ENCODE assay signal across 8 cellular contexts in the genomic region with DNA sequence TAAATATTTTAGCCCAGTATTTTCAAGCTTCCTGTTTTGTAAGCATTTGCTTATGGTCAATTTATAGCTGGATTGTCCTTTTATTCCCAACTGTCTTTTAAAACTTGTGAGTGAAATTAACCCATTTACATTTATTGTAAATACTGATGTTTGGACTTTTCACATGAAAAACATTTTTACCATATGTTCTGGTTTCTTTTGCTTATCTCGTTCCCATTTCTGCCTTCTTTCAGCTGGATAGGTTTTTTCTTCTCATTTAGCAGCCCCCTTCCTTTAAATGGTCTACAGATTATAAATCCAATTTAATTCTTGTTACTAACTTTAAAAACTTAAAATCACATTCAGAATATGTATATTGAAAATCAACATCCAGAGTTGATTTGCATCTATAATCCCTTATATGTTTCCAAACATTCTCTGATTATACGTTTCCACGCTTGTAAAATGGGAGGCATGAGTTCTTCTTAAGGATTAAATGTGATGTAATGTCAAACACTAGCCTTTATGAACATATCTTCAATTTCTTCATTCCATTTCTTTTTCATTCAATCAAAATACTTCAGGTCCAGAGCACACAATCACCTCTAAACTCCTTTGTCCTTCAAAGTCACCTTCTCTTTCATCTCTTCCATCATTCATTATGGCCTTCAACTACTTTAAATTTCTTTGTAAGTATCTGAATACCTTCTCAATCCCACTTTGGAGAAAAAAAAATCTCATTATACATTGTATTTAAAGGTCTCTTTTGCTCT. TPM values are rescaled to one million over a fixed set of nuclear protein-coding genes. Genes with fewer than 3 reads are reported as not detected.
DNase-seq lines count a peak whose midpoint lies in the region; ATAC-seq, FAIRE-seq and TF ChIP-seq lines count a peak whose summit lies in the region.

No MANE protein-coding gene starts in this region.

- H3K4me1 ChIP-seq in GM12878 (ENCODE audit: control insufficient read depth, insufficient read depth, low read length) (peaks cover 11% of the 10 kb centered on the region), muscle layer of colon (ENCODE audit: insufficient read depth, low read length) (peaks cover 24% of the 10 kb centered on the region)

- TF ChIP-seq POLR2A in GM12878 (IDR thresholded peaks at IDR 0.05; ENCODE audit: low read depth, low read length): no peak

- H3K27me3 ChIP-seq in GM12878 (replicated peaks in 1 of 2; ENCODE audit: control insufficient read depth in 2 of 2, insufficient read depth in 2 of 2, low read length in 1 of 2): no peaks in the 10 kb centered on the region
- no peaks in the 10 kb centered on the region for H3K27me3 ChIP-seq in muscle layer of colon (ENCODE audit: control insufficient read depth in 1 of 2, insufficient read depth in 2 of 2, low read length in 2 of 2)

- peak overlapping the region; percentile 100 for H3K27ac Mint-ChIP-seq in stimulated activated naive CD8-positive, alpha-beta T cell treated with anti-CD3 and anti-CD28 coated beads, Interleukin-15, Interleukin-2, amounts not matched to agents 100 ng/mL and 50 ng/mL, for 24 hours

- RAD21 ChIA-PET in GM12878 (lab: Charles Lee; ENCODE audit: unreplicated experiment): interaction anchor here (1.2 to 2.9 kb wide), 2 partner anchors 44 to 219 kb away, joined by 3 to 15 read pairs; no protein-coding TSS in a partner anchor

- no peak for ATAC-seq in stimulated activated naive CD8-positive, alpha-beta T cell treated with anti-CD3 and anti-CD28 coated beads, Interleukin-15, Interleukin-2, amounts not matched to agents 100 U/mL and 50 U/mL, for 24 hours
- ATAC-seq in GM12878: no peak

- H3K4me1 Mint-ChIP-seq in stimulated activated naive CD8-positive, alpha-beta T cell treated with anti-CD3 and anti-CD28 coated beads, Interleukin-15, Interleukin-2, amounts not matched to agents 100 ng/mL and 50 ng/mL, for 24 hours (ENCODE audit: low read depth): peaks cover 41% of the 10 kb centered on the region

- TF ChIP-seq CTCF in GM12878 (IDR thresholded peaks at IDR 0.05 in 2 of 3, conservative IDR thresholded peaks at IDR 0.05 in 1 of 3; ENCODE audit: control insufficient read depth in 2 of 3, extremely low read depth in 1 of 3, insufficient read depth in 1 of 3, low read depth in 3 of 3, low read length in 3 of 3): no peak

- CTCF ChIA-PET in GM12878 (lab: Yijun Ruan, JAX): interaction anchor here (0.8 to 4.0 kb wide), 5 partner anchors 122 to 612 kb away, joined by 3 to 15 read pairs (median 5); no protein-coding TSS in a partner anchor

- H3K9me3 ChIP-seq in GM12878 (replicated peaks; ENCODE audit: control insufficient read depth, insufficient read depth, low read length): peaks cover 18% of the 10 kb centered on the region
- H3K9me3 ChIP-seq in muscle layer of colon (ENCODE audit: low read length): peaks cover 14% of the 10 kb centered on the region

- H3K36me3 ChIP-seq in GM12878 (ENCODE audit: control insufficient read depth in 2 of 2, insufficient read depth in 2 of 2, low read length in 1 of 2) (peaks cover 0 to 13% of the 10 kb centered on the region in 2 experiments; a peak in 3 of 4 replicates), muscle layer of colon (ENCODE audit: insufficient read depth, low read length) (peaks cover 5% of the 10 kb centered on the region)

- FAIRE-seq in GM12878 (lab: Jason Lieb, UNC): no peak

- peaks cover 11% of the 10 kb centered on the region for H4K20me1 ChIP-seq in GM12878 (ENCODE audit: control insufficient read depth, insufficient read depth)

- TSS peak; percentile 71 for BruUV-seq in GM12878 (replicated peaks; lab: Mats Ljungman, UMichigan)

- H3K9ac ChIP-seq in GM12878 (ENCODE audit: control insufficient read depth, insufficient read depth, low read length) (no peak overlapping the region; the same call in 1 of the 2 replicates), muscle layer of colon (ENCODE audit: low read length) (no peak overlapping the region)

- H3K27me3 Mint-ChIP-seq in stimulated activated naive CD8-positive, alpha-beta T cell treated with anti-CD3 and anti-CD28 coated beads, Interleukin-15, Interleukin-2, amounts not matched to agents 100 ng/mL and 50 ng/mL, for 24 hours: peaks cover 3% of the 10 kb centered on the region

- TF ChIP-seq EP300 in GM12878 (IDR thresholded peaks at IDR 0.05; ENCODE audit: borderline replicate concordance in 1 of 2, control insufficient read depth in 1 of 2, low read depth in 2 of 2, low read length in 2 of 2): no peak

- POLR2A ChIA-PET in GM12878 (lab: Charles Lee): interaction anchor here (0.8 to 3.5 kb wide), 12 partner anchors 8 to 405 kb away, joined by 3 to 25 read pairs (median 4); partner anchors contain the start of gene IMMT

- no peak for DNase-seq in stimulated activated naive CD8-positive, alpha-beta T cell treated with anti-CD3 and anti-CD28 coated beads, Interleukin-15, Interleukin-2, amounts not matched to agents 100 U/mL and 50 U/mL, for 24 hours
- no peak for DNase-seq in GM12878 (ENCODE audit: low read depth, low spot score)
- DNase-seq in posterior cingulate gyrus: no peak
- DNase-seq in HT-29 (ENCODE audit: low spot score): no peak
- DNase-seq in NCI-H1105 treated with DMSO at 0.1 percent for 48 hours (lab: John Stamatoyannopoulos, UW): no peak
- no peak for DNase-seq in NCI-H510A treated with DMSO at 0.1 percent for 48 hours (lab: John Stamatoyannopoulos, UW)

- H3K9me3 Mint-ChIP-seq in stimulated activated naive CD8-positive, alpha-beta T cell treated with anti-CD3 and anti-CD28 coated beads, Interleukin-15, Interleukin-2, amounts not matched to agents 100 ng/mL and 50 ng/mL, for 24 hours: peaks cover 22% of the 10 kb centered on the region

- H2AFZ ChIP-seq in GM12878 (ENCODE audit: control insufficient read depth, low read depth, low read length): peak overlapping the region; percentile 98

- peak overlapping the region; percentile 22; the same call in 1 of the 2 replicates for H3K4me2 ChIP-seq in GM12878 (ENCODE audit: control insufficient read depth, insufficient read depth)

- TF ChIP-seq RAD21 in GM12878 (IDR thresholded peaks at IDR 0.05; ENCODE audit: insufficient read depth, low read depth, low read length): no peak

- H3K36me3 Mint-ChIP-seq in stimulated activated naive CD8-positive, alpha-beta T cell treated with anti-CD3 and anti-CD28 coated beads, Interleukin-15, Interleukin-2, amounts not matched to agents 100 ng/mL and 50 ng/mL, for 24 hours (ENCODE audit: low read depth): peaks cover 47% of the 10 kb centered on the region

- intact Hi-C loops in GM12878 (cut with micrococcal nuclease; ENCODE audit: unreplicated experiment): loop anchor here (2.0 to 10.0 kb wide), 2 partner anchors 215 to 241 kb away; partner anchors contain the start of gene MRPL35
- intact Hi-C loops in posterior cingulate gyrus (cut with DNase I): loop anchor here (5.0 to 10.0 kb wide), 5 partner anchors 125 to 245 kb away; partner anchors contain the start of genes CHMP3, IMMT, MRPL35 and RNF103

- SMC1A ChIA-PET in GM12878 (lab: Charles Lee; ENCODE audit: uncharacterized antibody, unreplicated experiment): interaction anchor here (0.6 to 1.6 kb wide), 7 partner anchors 35 to 625 kb away, joined by 3 to 4 read pairs (median 3); no protein-coding TSS in a partner anchor

- peaks cover 35% of the 10 kb centered on the region for H3K79me2 ChIP-seq in GM12878 (ENCODE audit: control insufficient read depth, insufficient read depth, low read length)

- H3K27ac ChIP-seq in GM12878 (ENCODE audit: control insufficient read depth, insufficient read depth) (peak overlapping the region; percentile 100), muscle layer of colon (ENCODE audit: low read depth, low read length) (peak overlapping the region; percentile 99)

- peak overlapping the region; percentile 86 for H3K4me3 Mint-ChIP-seq in stimulated activated naive CD8-positive, alpha-beta T cell treated with anti-CD3 and anti-CD28 coated beads, Interleukin-15, Interleukin-2, amounts not matched to agents 100 ng/mL and 50 ng/mL, for 24 hours

- WGBS in GM12878 (ENCODE audit: insufficient coverage, insufficient replicate concordance, low lambda C conversion rate, missing lambda C conversion rate): 69% methylated on average over 3 of the region's 3 CpGs

- in situ Hi-C loops in GM12878 (cut with MboI): loop anchor here (25.0 kb wide), 1 partner anchor 1503 kb away; no protein-coding TSS in a partner anchor

- no peak overlapping the region for H3K4me3 ChIP-seq in GM12878
- peak overlapping the region in 1 of 2 donors; percentile 74 for H3K4me3 ChIP-seq in muscle layer of colon (ENCODE audit: low read depth in 1 of 2, low read length in 2 of 2)

RNA-seq across cellular contexts. Expression of gene KDM3A, which starts 1.1 kb away (rescaled TPM):
- total RNA-seq in GM12878 (2013; cell fraction: nucleolus; rRNA removed): 203 and 241 TPM in 2 replicates
- total RNA-seq in GM12878 (2014; rRNA removed): 8.0 and 9.7 TPM in 2 replicates
- 11.0 and 14.9 TPM in 2 replicates for total RNA-seq in GM12878 (2014; rRNA removed; fragmentation: Illumina TruSeq; extraction: Trizol)
- total RNA-seq in GM12878 (2021): 15.7 and 16.1 TPM in 2 replicates
- polyA plus RNA-seq in GM12878 (2011; ENCODE audit: low read depth): 27.7 TPM
- 102 and 145 TPM in 2 replicates for polyA plus RNA-seq in GM12878 (2011; rRNA removed)
- 38.0 and 48.3 TPM in 2 replicates for polyA plus RNA-seq in GM12878 (2011; cell fraction: cytosol; rRNA removed)
- polyA plus RNA-seq in GM12878 (2011; cell fraction: nucleus; rRNA removed): 130 and 199 TPM in 2 replicates
- polyA plus RNA-seq in GM12878 (2012): 27.7 and 67.1 TPM in 2 replicates
- polyA plus RNA-seq in GM12878 (2014; fragmentation: Illumina TruSeq; extraction: Trizol): 11.3 and 15.6 TPM in 2 replicates
- polyA plus RNA-seq in GM12878 (2014; fragmentation: Nextera tagmentation; extraction: Ambion mirVana): 1 to 10 TPM; 3.8 to 4.9 TPM
- polyA plus RNA-seq in GM12878 (2014; rRNA removed): 7.3 and 10.9 TPM in 2 replicates
- 10 to 100 TPM; 10.5 to 12.1 TPM for polyA plus RNA-seq in GM12878 (2016; fragmentation: Nextera tagmentation; extraction: Ambion mirVana)
- polyA minus RNA-seq in GM12878 (2011; rRNA and poly(A)+ RNA removed): 126 and 144 TPM in 2 replicates
- polyA minus RNA-seq in GM12878 (2011; cell fraction: cytosol; rRNA and poly(A)+ RNA removed): 42.4 and 48.6 TPM in 2 replicates
- polyA minus RNA-seq in GM12878 (2011; cell fraction: nucleus; rRNA and poly(A)+ RNA removed): 151 and 156 TPM in 2 replicates
- total RNA-seq in HT-29 (2014; rRNA removed; shearing (Covaris generic)): 14.3 and 14.6 TPM in 2 replicates
